Comparison of ENCODE assay signal across 8 cellular contexts in the genomic region with DNA sequence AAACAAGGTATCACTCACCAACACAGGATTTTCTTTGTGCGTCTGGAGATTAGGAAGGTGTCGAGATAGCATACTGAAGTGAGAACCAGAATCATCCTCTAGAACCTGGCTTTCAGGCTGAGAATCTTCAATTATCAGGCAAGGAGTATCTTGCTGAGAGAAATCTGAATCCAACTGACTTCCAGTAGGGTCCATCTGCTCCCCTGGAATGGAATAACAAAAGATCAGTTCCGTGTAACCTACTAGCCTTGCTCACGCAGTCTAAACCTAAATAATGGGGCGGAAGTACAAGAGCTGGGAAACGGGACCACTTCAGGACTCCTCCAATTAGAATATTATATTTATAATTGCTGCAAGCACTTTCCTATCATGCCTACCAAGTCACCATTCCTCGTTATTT. TPM values are rescaled to one million over a fixed set of nuclear protein-coding genes. Genes with fewer than 3 reads are reported as not detected.
A peak's percentile ranks its signal among the peaks of the same experiment; 100 is the strongest.
DNase-seq lines count a peak whose midpoint lies in the region; ATAC-seq and TF ChIP-seq lines count a peak whose summit lies in the region.

No MANE protein-coding gene starts in this region.

- ATAC-seq in natural killer cell (no peak), GM19351 (IDR thresholded peaks at IDR 0.05; ENCODE audit: unreplicated experiment) (no peak), HG03175 (IDR thresholded peaks at IDR 0.05; ENCODE audit: unreplicated experiment) (no peak)

- H3K36me3 ChIP-seq in BLaER1 (peaks cover 46% of the 10 kb centered on the region), MG63 (peaks cover 26% of the 10 kb centered on the region)

- H3K9me3 ChIP-seq in BLaER1 (no peaks in the 10 kb centered on the region), MG63 (no peaks in the 10 kb centered on the region)

- no peaks in the 10 kb centered on the region for H3K27me3 ChIP-seq in BLaER1
- no peaks in the 10 kb centered on the region for H3K27me3 ChIP-seq in MG63

- TF ChIP-seq CTCF in choroid plexus epithelial cell (conservative IDR thresholded peaks at IDR 0.05; ENCODE audit: low read depth, low read length) (no peak), natural killer cell (IDR thresholded peaks at IDR 0.05) (no peak)

- no peaks in the 10 kb centered on the region for H3K27me3 Mint-ChIP-seq in natural killer cell (ENCODE audit: low read depth in 2 of 2)

- H3K4me1 ChIP-seq in BLaER1: peaks cover 29% of the 10 kb centered on the region

- intact Hi-C loops in natural killer cell (cut with micrococcal nuclease): no loop called here
- intact Hi-C loops in posterior vena cava (cut with DNase I): no loop called here

- peaks cover 24 to 28% of the 10 kb centered on the region in 2 donors for H3K4me1 Mint-ChIP-seq in natural killer cell

- peaks cover 7% of the 10 kb centered on the region for H3K36me3 Mint-ChIP-seq in natural killer cell

- H3K4me3 ChIP-seq in BLaER1 (peak overlapping the region; percentile 80), MG63 (peak overlapping the region; percentile 72), choroid plexus epithelial cell (ENCODE audit: low read depth, low read length) (peak overlapping the region; percentile 81)

- no peaks in the 10 kb centered on the region for H3K9me3 Mint-ChIP-seq in natural killer cell

- H3K4me2 ChIP-seq in BLaER1: peak overlapping the region; percentile 95

- no peak for DNase-seq in MG63
- DNase-seq in choroid plexus epithelial cell (ENCODE audit: low read depth): no peak
- no peak for DNase-seq in natural killer cell
- DNase-seq in NCI-H187 treated with DMSO at 0.1 percent for 48 hours (lab: John Stamatoyannopoulos, UW): no peak
- DNase-seq in posterior vena cava (ENCODE audit: low spot score): no peak

- H4K20me1 ChIP-seq in BLaER1: peaks cover 5% of the 10 kb centered on the region; the same call in 1 of the 2 replicates

- H3K9ac ChIP-seq in BLaER1: peak overlapping the region; percentile 77

- peak overlapping the region; percentile 26; the same call in 1 of the 2 replicates for H3K27ac ChIP-seq in BLaER1

- H3K27ac Mint-ChIP-seq in natural killer cell: peak overlapping the region; percentile 93 to 95

- peak overlapping the region; percentile 97 for H3K4me3 Mint-ChIP-seq in natural killer cell

RNA-seq across cellular contexts. Expression of a gene that starts 0.7 kb away (rescaled TPM):
- total RNA-seq in MG63 (2014; rRNA removed; shearing (Covaris generic); ENCODE audit: low replicate concordance): 45.8 and 52.6 TPM in 2 replicates
- total RNA-seq in natural killer cell: 10 to 100 TPM; 27.9 to 32.9 (median 31.5) TPM
- 10 to 100 TPM; 30.5 to 35.7 TPM for total RNA-seq in posterior vena cava

RNA-seq across cellular contexts. Expression of a gene that starts 25.1 kb away (rescaled TPM):
- 0.74 and 2.3 TPM in 2 replicates for total RNA-seq in MG63 (2014; rRNA removed; shearing (Covaris generic); ENCODE audit: low replicate concordance)
- total RNA-seq in natural killer cell: 1 to 10 TPM in 1 of 3 donors, under 1 TPM in 2; 0.72 to 2.2 (median 0.98) TPM
- total RNA-seq in posterior vena cava: 10 to 100 TPM; 66.8 to 67.7 TPM

Comparison
In these comparisons a context has a peak if more than half of its experiments do, and no peak if none do; other contexts are left out.
1. RNA of a gene that starts 25.1 kb away (total RNA-seq): 66.8 to 67.7 TPM in posterior vena cava; 0.74 to 2.3 TPM in MG63 and 0.72 to 2.2 TPM in natural killer cell; every median in the first group is over 10 times any median in the second.
2. Peak in every context shown above with its lines, with median percentiles within 50 percentile points of each other: H3K4me3 ChIP-seq.